Comparison of ENCODE assay signal across 1 cellular context in genomic region chr20:12837646-12838045, GRCh38.
TF ChIP-seq lines count a peak whose summit lies in the region.

No MANE protein-coding gene starts in this region.

TF ChIP-seq in GM23338, 12 proteins besides CTCF, POLR2A, EP300 and RAD21 (continued from another document):
- no peak for TF ChIP-seq ZNF462 (CRISPR knock-in tag; IDR thresholded peaks at IDR 0.05)
TF ChIP-seq in GM23338: peak in this region for 0.
